Comparison of ENCODE assay signal across 1 cellular context in genomic region chr10:103078676-103079075, GRCh38.
TF ChIP-seq lines count a peak whose summit lies in the region.

No MANE protein-coding gene starts in this region.

TF ChIP-seq in H1, 55 proteins besides CTCF, POLR2A, EP300 and RAD21:
- TF ChIP-seq SIN3A (conservative IDR thresholded peaks at IDR 0.05 in 1 of 2, IDR thresholded peaks at IDR 0.05 in 1 of 2; ENCODE audit: low read depth in 1 of 2, low read length in 2 of 2) (no peak), EZH2 (IDR thresholded peaks at IDR 0.05; ENCODE audit: low read depth, low read length, severe bottlenecking) (no peak), SAP30 (IDR thresholded peaks at IDR 0.05; ENCODE audit: insufficient read depth, insufficient replicate concordance, low read length) (no peak), GABPA (IDR thresholded peaks at IDR 0.05; ENCODE audit: borderline replicate concordance, insufficient read depth, low read length) (no peak), NANOG (IDR thresholded peaks at IDR 0.05; ENCODE audit: insufficient read depth, low read depth, low read length, poor library complexity, severe bottlenecking) (no peak), KDM1A (IDR thresholded peaks at IDR 0.05; ENCODE audit: borderline replicate concordance, low read length) (no peak), CBX8 (IDR thresholded peaks at IDR 0.05; ENCODE audit: borderline replicate concordance, low read depth, low read length) (no peak), NRF1 (IDR thresholded peaks at IDR 0.05; ENCODE audit: low read depth, low read length) (no peak), CTBP2 (IDR thresholded peaks at IDR 0.05; ENCODE audit: borderline replicate concordance, insufficient read depth, insufficient read length, low read length) (no peak), HDAC2 (IDR thresholded peaks at IDR 0.05; ENCODE audit: borderline replicate concordance in 1 of 2, low read depth in 2 of 2, low read length in 2 of 2) (no peak), JUN (IDR thresholded peaks at IDR 0.05; ENCODE audit: low read depth, low read length) (no peak), TEAD4 (IDR thresholded peaks at IDR 0.05; ENCODE audit: low read depth, low read length) (no peak), USF2 (IDR thresholded peaks at IDR 0.05; ENCODE audit: low read length) (no peak)
